15 cellular contexts compared by ENCODE assay signal in the genomic region with DNA sequence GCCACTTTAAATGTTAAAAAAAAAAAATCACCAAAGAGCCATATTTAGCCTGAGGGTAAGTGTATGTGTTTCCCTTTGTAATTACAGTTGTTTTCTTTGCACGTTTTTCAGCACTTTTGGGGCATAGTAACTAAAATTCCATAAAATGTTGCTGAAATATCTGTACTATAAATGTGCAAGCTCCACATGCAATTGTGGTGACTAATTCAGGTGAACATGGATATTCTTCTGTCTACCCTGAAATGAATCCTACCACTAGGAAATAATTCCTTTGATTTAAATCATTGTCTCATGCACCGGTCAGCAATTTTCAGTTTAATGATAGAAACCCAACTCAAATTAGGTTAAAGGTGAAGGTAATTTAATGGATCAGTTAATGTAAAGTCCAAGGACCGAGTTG. TPM values are rescaled to one million over a fixed set of nuclear protein-coding genes. Genes with fewer than 3 reads are reported as not detected.
A peak's percentile ranks its signal among the peaks of the same experiment; 100 is the strongest.
DNase-seq lines count a peak whose midpoint lies in the region; ATAC-seq, FAIRE-seq and TF ChIP-seq lines count a peak whose summit lies in the region.
"Had no signal": no experiment of that assay in that cellular context is flagged by ENCODE, and none has a peak within 500 bp of the region (broad histone marks: within the 10 kb centered on the region; RNA-seq: fewer than 3 reads in every experiment).

No MANE protein-coding gene starts in this region.

- TF ChIP-seq CTCF in RWPE2 (IDR thresholded peaks at IDR 0.05; ENCODE audit: poor library complexity, severe bottlenecking) (no peak), keratinocyte (optimal IDR thresholded peaks at IDR 0.05 in 1 of 3, IDR thresholded peaks at IDR 0.05 in 1 of 3, conservative IDR thresholded peaks at IDR 0.05 in 1 of 3; ENCODE audit: extremely low read depth in 1 of 3, insufficient read depth in 2 of 3, low read length in 3 of 3) (no peak), Peyer's patch (IDR thresholded peaks at IDR 0.05) (peak in 3 of 6 experiments; percentile 39 to 50 (median 40)), smooth muscle cell (IDR thresholded peaks at IDR 0.05; ENCODE audit: borderline replicate concordance, insufficient read depth, poor library complexity, severe bottlenecking) (no peak)

- H3K4me3 ChIP-seq in RWPE2 (ENCODE audit: severe bottlenecking) (no peak overlapping the region), keratinocyte (ENCODE audit: control insufficient read depth in 2 of 3, extremely low read depth in 1 of 3, insufficient read depth in 2 of 3, low read depth in 1 of 3, low read length in 3 of 3) (no peak overlapping the region), Peyer's patch (no peak overlapping the region), smooth muscle cell (no peak overlapping the region)
- H3K4me3 ChIP-seq: BLaER1 had no signal

- H3K27ac ChIP-seq in RWPE2 (ENCODE audit: poor library complexity, severe bottlenecking) (peak overlapping the region; percentile 16), keratinocyte (ENCODE audit: control insufficient read depth, insufficient read depth, low read length) (no peak overlapping the region), Peyer's patch (peak overlapping the region in 2 of 4 donors; percentile 82 to 92), smooth muscle cell (ENCODE audit: low read depth) (no peak overlapping the region)
- H3K27ac ChIP-seq: BLaER1 had no signal

- H4K20me1 ChIP-seq in keratinocyte (ENCODE audit: control insufficient read depth, extremely low read depth, insufficient read depth, low read length): no peaks in the 10 kb centered on the region
- H4K20me1 ChIP-seq in smooth muscle cell (ENCODE audit: low read depth): no peaks in the 10 kb centered on the region
- H4K20me1 ChIP-seq: BLaER1 had no signal

- H3K27me3 ChIP-seq in RWPE2 (ENCODE audit: insufficient read depth, poor library complexity, severe bottlenecking): no peaks in the 10 kb centered on the region
- no peaks in the 10 kb centered on the region for H3K27me3 ChIP-seq in keratinocyte (ENCODE audit: control insufficient read depth, extremely low read depth, insufficient read depth, low read length)
- H3K27me3 ChIP-seq in Peyer's patch: no peaks in the 10 kb centered on the region
- no peaks in the 10 kb centered on the region for H3K27me3 ChIP-seq in smooth muscle cell (ENCODE audit: low read depth)
- H3K27me3 ChIP-seq: BLaER1 had no signal

- dilution Hi-C loops in keratinocyte (cut with MboI; ENCODE audit: extremely low pct_ligation_motif_present, low sequenced_read_pairs): no loop called here

- H3K9me1 ChIP-seq in keratinocyte (ENCODE audit: control insufficient read depth, extremely low read depth, insufficient read depth, low read length): no peaks in the 10 kb centered on the region

- no peak for TF ChIP-seq POLR2A in Peyer's patch (IDR thresholded peaks at IDR 0.05)

- no peak for FAIRE-seq in keratinocyte (lab: Jason Lieb, UNC)
- FAIRE-seq: GM19239, H54 had no signal

- H3K4me1 ChIP-seq in RWPE2 (ENCODE audit: insufficient read depth, poor library complexity, severe bottlenecking) (peaks cover 21% of the 10 kb centered on the region), keratinocyte (ENCODE audit: control insufficient read depth, extremely low read depth, insufficient read depth, low read length) (peaks cover 11% of the 10 kb centered on the region), Peyer's patch (peaks cover 0 to 25% (median 0%) of the 10 kb centered on the region in 4 donors), smooth muscle cell (ENCODE audit: low read depth) (no peaks in the 10 kb centered on the region)
- H3K4me1 ChIP-seq: BLaER1, Caco-2 had no signal

- H3K9me3 ChIP-seq in RWPE2 (ENCODE audit: severe bottlenecking) (no peaks in the 10 kb centered on the region), keratinocyte (ENCODE audit: control insufficient read depth, low read depth, low read length) (no peaks in the 10 kb centered on the region), Peyer's patch (no peaks in the 10 kb centered on the region), smooth muscle cell (replicated peaks; ENCODE audit: low read depth) (no peaks in the 10 kb centered on the region)
- H3K9me3 ChIP-seq: BLaER1, Caco-2 had no signal

- peak; percentile 76 for ATAC-seq in RWPE2 (ENCODE audit: low read depth)
- ATAC-seq: HCT116 had no signal

- H2AFZ ChIP-seq in keratinocyte (ENCODE audit: control insufficient read depth, low read length): peak overlapping the region; percentile 16
- H2AFZ ChIP-seq in smooth muscle cell (ENCODE audit: low read depth): no peak overlapping the region

- DNase-seq in HPDE6-E6E7 (ENCODE audit: extremely low spot score) (peak; percentile 7), RWPE2 (ENCODE audit: low spot score) (no peak), keratinocyte (ENCODE audit: low read depth, low spot score) (no peak), GOT3 (lab: John Stamatoyannopoulos, UW) (no peak), Peyer's patch (no peak), smooth muscle cell (lab: John Stamatoyannopoulos, UW; ENCODE audit: unreplicated experiment) (no peak)
- DNase-seq: Caco-2; CD8-positive, alpha-beta memory T cell; DMS53; GF-D8; IMR-90 had no signal

- no peaks in the 10 kb centered on the region for H3F3A ChIP-seq in smooth muscle cell (ENCODE audit: low read depth)

- H3K4me2 ChIP-seq in keratinocyte (ENCODE audit: control insufficient read depth, extremely low read depth, insufficient read depth, low read depth, low read length) (peak overlapping the region; percentile 20), smooth muscle cell (no peak overlapping the region)
- H3K4me2 ChIP-seq: BLaER1 had no signal

- no peaks in the 10 kb centered on the region for H3K79me2 ChIP-seq in keratinocyte (ENCODE audit: control insufficient read depth, insufficient read depth, low read length)
- no peaks in the 10 kb centered on the region for H3K79me2 ChIP-seq in smooth muscle cell (ENCODE audit: low read depth)

- 85% methylated on average over 3 of the region's 3 CpGs for whole genome bisulfite sequencing in smooth muscle cell (ENCODE audit: low lambda C conversion rate)

- H3K9ac ChIP-seq in keratinocyte (ENCODE audit: control insufficient read depth, extremely low read depth, insufficient read depth, low read length) (no peak overlapping the region), smooth muscle cell (ENCODE audit: low read depth) (no peak overlapping the region)
- H3K9ac ChIP-seq: BLaER1 had no signal

- H3K36me3 ChIP-seq in RWPE2 (ENCODE audit: low read depth) (no peaks in the 10 kb centered on the region), keratinocyte (ENCODE audit: control insufficient read depth in 2 of 2, extremely low read depth in 1 of 2, insufficient read depth in 2 of 2, low read length in 2 of 2) (no peaks in the 10 kb centered on the region), Peyer's patch (peaks cover 0 to 2% (median 0%) of the 10 kb centered on the region in 3 donors), smooth muscle cell (ENCODE audit: low read depth) (no peaks in the 10 kb centered on the region)
- H3K36me3 ChIP-seq: BLaER1 had no signal

RNA-seq across cellular contexts. Expression of gene TFG, which starts 13.1 kb away (rescaled TPM):
- polyA plus RNA-seq in keratinocyte (110 to 247 TPM (median 177 TPM) in 3 replicates), smooth muscle cell (246 and 257 TPM in 2 replicates)
- 83.5 TPM for polyA plus RNA-seq in keratinocyte (2011; ENCODE audit: low read depth)
- 159 and 208 TPM in 2 replicates for polyA plus RNA-seq in keratinocyte (2011; cell fraction: cytosol; rRNA removed)
- 222 and 244 TPM in 2 replicates for polyA plus RNA-seq in keratinocyte (2011; cell fraction: nucleus; rRNA removed)
- 98.0 and 133 TPM in 2 replicates for polyA plus RNA-seq in keratinocyte (2012; ENCODE audit: low replicate concordance)
- polyA minus RNA-seq in keratinocyte: 58.0 to 97.0 TPM (median 94.7 TPM) in 3 replicates
- polyA minus RNA-seq in keratinocyte (2011; cell fraction: cytosol; rRNA and poly(A)+ RNA removed): 62.3 TPM
- 49.6 and 90.0 TPM in 2 replicates for polyA minus RNA-seq in keratinocyte (2011; cell fraction: nucleus; rRNA and poly(A)+ RNA removed)
- total RNA-seq in Peyer's patch (100 to 1,000 TPM in 3 of 4 donors, 10 to 100 TPM in 1; 75.1 to 188 (median 141) TPM), smooth muscle cell (205 and 225 TPM in 2 replicates)
